In genomic region chr5:89351232-89351631, GRCh38 we compare ENCODE assay signal across 1 cellular context.
TF ChIP-seq lines count a peak whose summit lies in the region.

No MANE protein-coding gene starts in this region.

TF ChIP-seq in IMR-90, 13 proteins besides CTCF, POLR2A, EP300 and RAD21 (continued from another document):
- TF ChIP-seq, protein P1, sequence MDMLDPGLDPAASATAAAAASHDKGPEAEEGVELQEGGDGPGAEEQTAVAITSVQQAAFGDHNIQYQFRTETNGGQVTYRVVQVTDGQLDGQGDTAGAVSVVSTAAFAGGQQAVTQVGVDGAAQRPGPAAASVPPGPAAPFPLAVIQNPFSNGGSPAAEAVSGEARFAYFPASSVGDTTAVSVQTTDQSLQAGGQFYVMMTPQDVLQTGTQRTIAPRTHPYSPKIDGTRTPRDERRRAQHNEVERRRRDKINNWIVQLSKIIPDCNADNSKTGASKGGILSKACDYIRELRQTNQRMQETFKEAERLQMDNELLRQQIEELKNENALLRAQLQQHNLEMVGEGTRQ (IDR thresholded peaks at IDR 0.05; ENCODE audit: low read depth, low read length), result no peak
- TF ChIP-seq MAFK (IDR thresholded peaks at IDR 0.05; ENCODE audit: low read depth, low read length) (no peak), RCOR1 (IDR thresholded peaks at IDR 0.05; ENCODE audit: insufficient replicate concordance, low read length) (no peak), SMC3 (IDR thresholded peaks at IDR 0.05; ENCODE audit: low read depth, low read length) (no peak), MAZ (IDR thresholded peaks at IDR 0.05; ENCODE audit: borderline replicate concordance, low read depth, low read length) (no peak), CEBPB (IDR thresholded peaks at IDR 0.05; ENCODE audit: low read depth, low read length) (peak; percentile 61; the same call in 1 of the 2 replicates)
